Comparison of ENCODE assay signal across 25 cellular contexts in the genomic region with DNA sequence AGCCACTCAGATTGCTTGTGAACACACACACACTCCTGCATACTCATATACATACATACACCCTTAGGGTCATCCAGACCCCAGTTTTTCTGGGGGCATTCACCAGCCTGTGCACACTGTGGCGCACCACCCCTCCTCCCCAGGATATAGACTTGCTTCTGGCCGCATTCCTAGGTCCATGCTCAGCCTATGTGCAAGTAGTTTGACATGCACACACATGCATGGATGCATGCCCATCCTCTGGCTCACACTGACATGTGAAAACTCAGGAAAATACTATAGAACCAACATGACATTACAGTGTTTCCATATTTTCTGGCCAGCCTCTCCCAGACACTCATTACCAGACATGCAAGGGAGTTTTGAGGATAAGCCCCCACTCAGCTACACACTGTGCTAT.
"Had no signal": no experiment of that assay in that cellular context is flagged by ENCODE, and none has a peak within 500 bp of the region (broad histone marks: within the 10 kb centered on the region; RNA-seq: fewer than 3 reads in every experiment).

No MANE protein-coding gene starts in this region.

- ATAC-seq: gastroesophageal sphincter; heart left ventricle; left cardiac atrium; left lung; naive thymus-derived CD4-positive, alpha-beta T cell; pancreas; right lobe of liver; stimulated activated naive B cell treated with anti-CD40 and anti-IgM and Interleukin-4, amounts not matched to agents 10 μg/mL and 1 μg/mL and 100 μg/mL, for 72 hours; upper lobe of right lung had no signal

- H2AFZ ChIP-seq: hepatocyte had no signal

- H3K9me3 Mint-ChIP-seq: endodermal cell; nephron; stimulated activated naive B cell treated with anti-CD40 and anti-IgM and Interleukin-4, amounts not matched to agents 10 μg/mL and 1 μg/mL and 100 μg/mL, for 72 hours; stimulated activated naive CD8-positive, alpha-beta T cell treated with anti-CD3 and anti-CD28 coated beads, Interleukin-15, Interleukin-2, amounts not matched to agents 100 ng/mL and 50 ng/mL, for 24 hours had no signal

- H3K4me2 ChIP-seq: hepatocyte had no signal

- H3K4me3 Mint-ChIP-seq: endodermal cell; naive thymus-derived CD4-positive, alpha-beta T cell; nephron; stimulated activated naive B cell treated with anti-CD40 and anti-IgM and Interleukin-4, amounts not matched to agents 10 μg/mL and 1 μg/mL and 100 μg/mL, for 72 hours; stimulated activated naive CD8-positive, alpha-beta T cell treated with anti-CD3 and anti-CD28 coated beads, Interleukin-15, Interleukin-2, amounts not matched to agents 100 ng/mL and 50 ng/mL, for 24 hours had no signal

- H3K9me3 ChIP-seq: gastroesophageal sphincter, heart left ventricle, left lung, pancreas, right lobe of liver, thoracic aorta, tibial nerve, upper lobe of right lung, uterus had no signal

- H3K36me3 ChIP-seq: gastroesophageal sphincter, heart left ventricle, left lung, pancreas, right lobe of liver, thoracic aorta, tibial nerve, upper lobe of right lung, uterus had no signal

- H3K27ac ChIP-seq: dorsolateral prefrontal cortex, gastroesophageal sphincter, heart left ventricle, hepatocyte, left lung, pancreas, right lobe of liver, thoracic aorta, tibial nerve, upper lobe of right lung, uterus had no signal

- H3K4me3 ChIP-seq: dorsolateral prefrontal cortex, gastroesophageal sphincter, heart left ventricle, hepatocyte, left lung, pancreas, right lobe of liver, thoracic aorta, tibial nerve, upper lobe of right lung, uterus had no signal

- H3K79me2 ChIP-seq: hepatocyte had no signal

- DNase-seq: dorsolateral prefrontal cortex; effector CD4-positive, alpha-beta T cell; endodermal cell; heart left ventricle; left cardiac atrium; left lung; mesendoderm; midbrain; naive thymus-derived CD4-positive, alpha-beta T cell; occipital lobe; pancreas; retina; right lobe of liver; small intestine; stimulated activated CD4-positive, alpha-beta T cell treated with anti-CD3 and anti-CD28 coated beads, Interleukin-15, amount 100 ng/mL, for 24 hours; stimulated activated CD4-positive, alpha-beta T cell treated with anti-CD3 and anti-CD28 coated beads, Interleukin-2, amount 100 ng/mL, for 48 hours; stimulated activated naive B cell treated with anti-CD40 and anti-IgM and Interleukin-4, amounts not matched to agents 10 μg/mL and 1 μg/mL and 100 μg/mL, for 72 hours; upper lobe of right lung; uterus had no signal

- H3K27ac Mint-ChIP-seq: endodermal cell; naive thymus-derived CD4-positive, alpha-beta T cell; nephron; stimulated activated naive B cell treated with anti-CD40 and anti-IgM and Interleukin-4, amounts not matched to agents 10 μg/mL and 1 μg/mL and 100 μg/mL, for 72 hours; stimulated activated naive CD8-positive, alpha-beta T cell treated with anti-CD3 and anti-CD28 coated beads, Interleukin-15, Interleukin-2, amounts not matched to agents 100 ng/mL and 50 ng/mL, for 24 hours had no signal
